1 cellular context compared by ENCODE assay signal in genomic region chr15:41567261-41567660, GRCh38.
TF ChIP-seq lines count a peak whose summit lies in the region.

No MANE protein-coding gene starts in this region.

TF ChIP-seq in GM23338, 12 proteins besides CTCF, POLR2A, EP300 and RAD21 (continued from another document):
- TF ChIP-seq, protein P1, sequence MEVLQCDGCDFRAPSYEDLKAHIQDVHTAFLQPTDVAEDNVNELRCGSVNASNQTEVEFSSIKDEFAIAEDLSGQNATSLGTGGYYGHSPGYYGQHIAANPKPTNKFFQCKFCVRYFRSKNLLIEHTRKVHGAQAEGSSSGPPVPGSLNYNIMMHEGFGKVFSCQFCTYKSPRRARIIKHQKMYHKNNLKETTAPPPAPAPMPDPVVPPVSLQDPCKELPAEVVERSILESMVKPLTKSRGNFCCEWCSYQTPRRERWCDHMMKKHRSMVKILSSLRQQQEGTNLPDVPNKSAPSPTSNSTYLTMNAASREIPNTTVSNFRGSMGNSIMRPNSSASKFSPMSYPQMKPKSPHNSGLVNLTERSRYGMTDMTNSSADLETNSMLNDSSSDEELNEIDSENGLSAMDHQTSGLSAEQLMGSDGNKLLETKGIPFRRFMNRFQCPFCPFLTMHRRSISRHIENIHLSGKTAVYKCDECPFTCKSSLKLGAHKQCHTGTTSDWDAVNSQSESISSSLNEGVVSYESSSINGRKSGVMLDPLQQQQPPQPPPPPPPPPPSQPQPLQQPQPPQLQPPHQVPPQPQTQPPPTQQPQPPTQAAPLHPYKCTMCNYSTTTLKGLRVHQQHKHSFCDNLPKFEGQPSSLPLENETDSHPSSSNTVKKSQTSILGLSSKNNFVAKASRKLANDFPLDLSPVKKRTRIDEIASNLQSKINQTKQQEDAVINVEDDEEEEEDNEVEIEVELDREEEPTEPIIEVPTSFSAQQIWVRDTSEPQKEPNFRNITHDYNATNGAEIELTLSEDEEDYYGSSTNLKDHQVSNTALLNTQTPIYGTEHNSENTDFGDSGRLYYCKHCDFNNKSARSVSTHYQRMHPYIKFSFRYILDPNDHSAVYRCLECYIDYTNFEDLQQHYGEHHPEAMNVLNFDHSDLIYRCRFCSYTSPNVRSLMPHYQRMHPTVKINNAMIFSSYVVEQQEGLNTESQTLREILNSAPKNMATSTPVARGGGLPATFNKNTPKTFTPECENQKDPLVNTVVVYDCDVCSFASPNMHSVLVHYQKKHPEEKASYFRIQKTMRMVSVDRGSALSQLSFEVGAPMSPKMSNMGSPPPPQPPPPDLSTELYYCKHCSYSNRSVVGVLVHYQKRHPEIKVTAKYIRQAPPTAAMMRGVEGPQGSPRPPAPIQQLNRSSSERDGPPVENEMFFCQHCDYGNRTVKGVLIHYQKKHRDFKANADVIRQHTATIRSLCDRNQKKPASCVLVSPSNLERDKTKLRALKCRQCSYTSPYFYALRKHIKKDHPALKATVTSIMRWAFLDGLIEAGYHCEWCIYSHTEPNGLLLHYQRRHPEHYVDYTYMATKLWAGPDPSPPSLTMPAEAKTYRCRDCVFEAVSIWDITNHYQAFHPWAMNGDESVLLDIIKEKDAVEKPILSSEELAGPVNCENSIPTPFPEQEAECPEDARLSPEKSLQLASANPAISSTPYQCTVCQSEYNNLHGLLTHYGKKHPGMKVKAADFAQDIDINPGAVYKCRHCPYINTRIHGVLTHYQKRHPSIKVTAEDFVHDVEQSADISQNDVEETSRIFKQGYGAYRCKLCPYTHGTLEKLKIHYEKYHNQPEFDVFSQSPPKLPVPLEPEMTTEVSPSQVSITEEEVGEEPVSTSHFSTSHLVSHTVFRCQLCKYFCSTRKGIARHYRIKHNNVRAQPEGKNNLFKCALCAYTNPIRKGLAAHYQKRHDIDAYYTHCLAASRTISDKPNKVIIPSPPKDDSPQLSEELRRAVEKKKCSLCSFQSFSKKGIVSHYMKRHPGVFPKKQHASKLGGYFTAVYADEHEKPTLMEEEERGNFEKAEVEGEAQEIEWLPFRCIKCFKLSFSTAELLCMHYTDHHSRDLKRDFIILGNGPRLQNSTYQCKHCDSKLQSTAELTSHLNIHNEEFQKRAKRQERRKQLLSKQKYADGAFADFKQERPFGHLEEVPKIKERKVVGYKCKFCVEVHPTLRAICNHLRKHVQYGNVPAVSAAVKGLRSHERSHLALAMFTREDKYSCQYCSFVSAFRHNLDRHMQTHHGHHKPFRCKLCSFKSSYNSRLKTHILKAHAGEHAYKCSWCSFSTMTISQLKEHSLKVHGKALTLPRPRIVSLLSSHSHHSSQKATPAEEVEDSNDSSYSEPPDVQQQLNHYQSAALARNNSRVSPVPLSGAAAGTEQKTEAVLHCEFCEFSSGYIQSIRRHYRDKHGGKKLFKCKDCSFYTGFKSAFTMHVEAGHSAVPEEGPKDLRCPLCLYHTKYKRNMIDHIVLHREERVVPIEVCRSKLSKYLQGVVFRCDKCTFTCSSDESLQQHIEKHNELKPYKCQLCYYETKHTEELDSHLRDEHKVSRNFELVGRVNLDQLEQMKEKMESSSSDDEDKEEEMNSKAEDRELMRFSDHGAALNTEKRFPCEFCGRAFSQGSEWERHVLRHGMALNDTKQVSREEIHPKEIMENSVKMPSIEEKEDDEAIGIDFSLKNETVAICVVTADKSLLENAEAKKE (CRISPR knock-in tag; IDR thresholded peaks at IDR 0.05): no peak
- no peak for TF ChIP-seq EZH2phosphoT487 (IDR thresholded peaks at IDR 0.05; ENCODE audit: unreplicated experiment)
- TF ChIP-seq STAT1 (IDR thresholded peaks at IDR 0.05; ENCODE audit: unreplicated experiment): no peak
- no peak for TF ChIP-seq ZNF331 (CRISPR knock-in tag; IDR thresholded peaks at IDR 0.05; ENCODE audit: low read depth)
